31 cellular contexts compared by ENCODE assay signal in genomic region chr18:32707153-32707552, GRCh38.
A peak's percentile ranks its signal among the peaks of the same experiment; 100 is the strongest.
DNase-seq lines count a peak whose midpoint lies in the region; ATAC-seq and TF ChIP-seq lines count a peak whose summit lies in the region.
"Had no signal": no experiment of that assay in that cellular context is flagged by ENCODE, and none has a peak within 500 bp of the region (broad histone marks: within the 10 kb centered on the region; RNA-seq: fewer than 3 reads in every experiment).

No MANE protein-coding gene starts in this region.

- TF ChIP-seq POLR2A in thyroid gland (IDR thresholded peaks at IDR 0.05), result no peak
- no peak for TF ChIP-seq POLR2A in adrenal gland (IDR thresholded peaks at IDR 0.05)

- no peaks in the 10 kb centered on the region for H3K36me3 Mint-ChIP-seq in activated CD8-positive, alpha-beta T cell treated with anti-CD3 and anti-CD28 coated beads, Interleukin-2, amount 10 ng/mL, durations not matched to agents 7 days and 5 days (ENCODE audit: low read depth)
- H3K36me3 Mint-ChIP-seq: activated naive CD4-positive, alpha-beta T cell treated with anti-CD3 and anti-CD28 coated beads, Interleukin-2, amount 50 U/mL, for 24 hours had no signal

- no peaks in the 10 kb centered on the region for H3K27me3 Mint-ChIP-seq in activated CD8-positive, alpha-beta T cell treated with anti-CD3 and anti-CD28 coated beads, Interleukin-2, amount 10 ng/mL, durations not matched to agents 7 days and 5 days (ENCODE audit: low read depth)
- H3K27me3 Mint-ChIP-seq: CD4-positive, alpha-beta T cell had no signal

- H3K27me3 ChIP-seq in thyroid gland (no peaks in the 10 kb centered on the region), adrenal gland (no peaks in the 10 kb centered on the region)
- H3K27me3 ChIP-seq: MG63, neural progenitor cell, SJCRH30, tibial nerve had no signal

- intact Hi-C loops in thyroid gland (cut with DNase I), result no loop called here
- intact Hi-C loops in adrenal gland (cut with DNase I), result no loop called here

- CTCF ChIA-PET in activated CD8-positive, alpha-beta T cell treated with anti-CD3 and anti-CD28 coated beads, Interleukin-2, amount 10 ng/mL, durations not matched to agents 7 days and 5 days (lab: Charles Lee), result no interaction called here

- no peak overlapping the region for H3K27ac Mint-ChIP-seq in activated CD8-positive, alpha-beta T cell treated with anti-CD3 and anti-CD28 coated beads, Interleukin-2, amount 10 ng/mL, durations not matched to agents 7 days and 5 days
- H3K27ac Mint-ChIP-seq: activated naive CD4-positive, alpha-beta T cell treated with anti-CD3 and anti-CD28 coated beads, Interleukin-2, amount 50 U/mL, for 24 hours; CD4-positive, alpha-beta T cell; neural progenitor cell had no signal

- no peaks in the 10 kb centered on the region for H3K4me1 Mint-ChIP-seq in activated CD8-positive, alpha-beta T cell treated with anti-CD3 and anti-CD28 coated beads, Interleukin-2, amount 10 ng/mL, durations not matched to agents 7 days and 5 days (ENCODE audit: low read depth)
- H3K4me1 Mint-ChIP-seq: activated naive CD4-positive, alpha-beta T cell treated with anti-CD3 and anti-CD28 coated beads, Interleukin-2, amount 50 U/mL, for 24 hours; neural progenitor cell had no signal

- H3K4me3 ChIP-seq in epithelial cell of esophagus (ENCODE audit: low read length), result no peak overlapping the region
- no peak overlapping the region for H3K4me3 ChIP-seq in thyroid gland (replicated peaks in 1 of 3)
- H3K4me3 ChIP-seq in adrenal gland, result no peak overlapping the region
- H3K4me3 ChIP-seq: coronary artery, MG63, neural progenitor cell, SJCRH30, tibial nerve had no signal

- no peak for ATAC-seq in activated CD8-positive, alpha-beta T cell treated with anti-CD3 and anti-CD28 coated beads, Interleukin-2, amount 10 ng/mL, durations not matched to agents 7 days and 5 days
- ATAC-seq: left ventricle myocardium superior, sciatic nerve had no signal

- peak overlapping the region; percentile 39 to 41 (median 40) for H3K27ac ChIP-seq in thyroid gland
- H3K27ac ChIP-seq in adrenal gland, result no peak overlapping the region
- H3K27ac ChIP-seq: coronary artery, HL-60, neural progenitor cell, SJCRH30, tibial nerve had no signal

- peak; percentile 55 for DNase-seq in NCI-H510A treated with DMSO at 0.1 percent for 48 hours (lab: John Stamatoyannopoulos, UW)
- no peak for DNase-seq in NCI-H510A (lab: John Stamatoyannopoulos, UW)
- DNase-seq in NCI-H2196 (lab: John Stamatoyannopoulos, UW; ENCODE audit: unreplicated experiment), result peak; percentile 45
- peak; percentile 14 for DNase-seq in epithelial cell of esophagus (ENCODE audit: low read depth)
- DNase-seq in thyroid gland, result peak; percentile 60 to 74
- DNase-seq in activated CD8-positive, alpha-beta T cell treated with anti-CD3 and anti-CD28 coated beads, Interleukin-2, amount 10 ng/mL, durations not matched to agents 7 days and 5 days, result no peak
- DNase-seq in NCI-H187 (lab: John Stamatoyannopoulos, UW), result no peak
- DNase-seq in adrenal gland, result no peak
- DNase-seq: activated CD4-positive, alpha-beta T cell treated with anti-CD3 and anti-CD28 coated beads for 4 hours; activated CD8-positive, alpha-beta memory T cell treated with anti-CD3 and anti-CD28 coated beads for 24 hours; CD4-positive, alpha-beta T cell; DMS 273 treated with DMSO at 0.1 percent for 48 hours; effector memory CD4-positive, alpha-beta T cell; erythroblast; glutamatergic neuron; KG1; left ventricle myocardium superior; MG63; NCI-H1436; NCI-H2227 treated with DMSO at 0.1 percent for 48 hours; NCI-H774; posterior cingulate gyrus; RPMI8226; SJCRH30; SW 1271 had no signal

- H3K9me3 ChIP-seq in thyroid gland (no peaks in the 10 kb centered on the region), adrenal gland (replicated peaks in 1 of 3) (no peaks in the 10 kb centered on the region)
- H3K9me3 ChIP-seq: MG63, SJCRH30, tibial nerve had no signal

- POLR2A ChIA-PET in activated CD8-positive, alpha-beta T cell treated with anti-CD3 and anti-CD28 coated beads, Interleukin-2, amount 10 ng/mL, durations not matched to agents 7 days and 5 days (lab: Charles Lee), result interaction anchor here (0.7 kb wide), 1 partner anchor 25 kb away, joined by 4 read pairs; no protein-coding TSS in a partner anchor

- WGBS in thyroid gland, 2 donors, result 22 to 26% methylated on average over 2 of the region's 2 CpGs
- WGBS in adrenal gland, 4 donors, result 50 to 78% (median 69%) methylated on average over 2 of the region's 2 CpGs

- no peak overlapping the region for H3K4me3 Mint-ChIP-seq in activated CD8-positive, alpha-beta T cell treated with anti-CD3 and anti-CD28 coated beads, Interleukin-2, amount 10 ng/mL, durations not matched to agents 7 days and 5 days
- H3K4me3 Mint-ChIP-seq: activated naive CD4-positive, alpha-beta T cell treated with anti-CD3 and anti-CD28 coated beads, Interleukin-2, amount 50 U/mL, for 24 hours; CD4-positive, alpha-beta T cell; neural progenitor cell had no signal

- H3K36me3 ChIP-seq in thyroid gland (no peaks in the 10 kb centered on the region), adrenal gland (replicated peaks in 1 of 2) (no peaks in the 10 kb centered on the region)
- H3K36me3 ChIP-seq: MG63, neural progenitor cell, SJCRH30, tibial nerve had no signal

- TF ChIP-seq CTCF in epithelial cell of esophagus (IDR thresholded peaks at IDR 0.05; ENCODE audit: insufficient read depth, low read depth, low read length, missing control alignments), result no peak
- no peak for TF ChIP-seq CTCF in thyroid gland (IDR thresholded peaks at IDR 0.05)
- TF ChIP-seq CTCF in adrenal gland (IDR thresholded peaks at IDR 0.05), result no peak

- peaks cover 5 to 10% of the 10 kb centered on the region in 2 donors for H3K4me1 ChIP-seq in thyroid gland
- H3K4me1 ChIP-seq in adrenal gland (replicated peaks in 1 of 2), result no peaks in the 10 kb centered on the region
- H3K4me1 ChIP-seq: neural progenitor cell, SJCRH30, tibial nerve had no signal

- no peaks in the 10 kb centered on the region for H3K9me3 Mint-ChIP-seq in activated CD8-positive, alpha-beta T cell treated with anti-CD3 and anti-CD28 coated beads, Interleukin-2, amount 10 ng/mL, durations not matched to agents 7 days and 5 days (ENCODE audit: insufficient read depth)
- H3K9me3 Mint-ChIP-seq: activated naive CD4-positive, alpha-beta T cell treated with anti-CD3 and anti-CD28 coated beads, Interleukin-2, amount 50 U/mL, for 24 hours; CD4-positive, alpha-beta T cell; neural progenitor cell had no signal

Comparison
In these comparisons a context has a peak if more than half of its experiments do, and no peak if none do; other contexts are left out.
1. DNase-seq: peak in NCI-H510A treated with DMSO at 0.1 percent for 48 hours (single experiment), NCI-H2196 (single experiment), epithelial cell of esophagus (single experiment) and thyroid gland (2 of 2); none in NCI-H510A (single experiment), activated CD8-positive, alpha-beta T cell treated with anti-CD3 and anti-CD28 coated beads, Interleukin-2, amount 10 ng/mL, durations not matched to agents 7 days and 5 days (single experiment), NCI-H187 (0 of 2) and adrenal gland (0 of 7).
2. H3K27ac ChIP-seq: peak in thyroid gland (3 of 3); none in adrenal gland (0 of 5).